In genomic region chr10:122567056-122567660, GRCh38 we compare ENCODE assay signal across 8 cellular contexts. TPM values are rescaled to one million over a fixed set of nuclear protein-coding genes. Genes with fewer than 3 reads are reported as not detected.
DNase-seq lines count a peak whose midpoint lies in the region; ATAC-seq, FAIRE-seq and TF ChIP-seq lines count a peak whose summit lies in the region.

No MANE protein-coding gene starts in this region.

- H3K9ac ChIP-seq in keratinocyte (ENCODE audit: control insufficient read depth, extremely low read depth, insufficient read depth, low read length): no peak overlapping the region

- H4K20me1 ChIP-seq in keratinocyte (ENCODE audit: control insufficient read depth, extremely low read depth, insufficient read depth, low read length): no peaks in the 10 kb centered on the region

- TF ChIP-seq CTCF in keratinocyte (optimal IDR thresholded peaks at IDR 0.05 in 1 of 3, IDR thresholded peaks at IDR 0.05 in 1 of 3, conservative IDR thresholded peaks at IDR 0.05 in 1 of 3; ENCODE audit: extremely low read depth in 1 of 3, insufficient read depth in 2 of 3, low read length in 3 of 3): peak; percentile 75 to 85 (median 80)

- no peak overlapping the region for H3K27ac ChIP-seq in keratinocyte (ENCODE audit: control insufficient read depth, insufficient read depth, low read length)

- FAIRE-seq in keratinocyte (lab: Jason Lieb, UNC): no peak

- no peak overlapping the region for H2AFZ ChIP-seq in keratinocyte (ENCODE audit: control insufficient read depth, low read length)

- peaks cover 3% of the 10 kb centered on the region for H3K4me1 ChIP-seq in keratinocyte (ENCODE audit: control insufficient read depth, extremely low read depth, insufficient read depth, low read length)

- no peaks in the 10 kb centered on the region for H3K9me3 ChIP-seq in keratinocyte (ENCODE audit: control insufficient read depth, low read depth, low read length)

- dilution Hi-C loops in keratinocyte (cut with MboI; ENCODE audit: extremely low pct_ligation_motif_present, low sequenced_read_pairs): no loop called here

- H3K36me3 ChIP-seq in keratinocyte (ENCODE audit: control insufficient read depth in 2 of 2, extremely low read depth in 1 of 2, insufficient read depth in 2 of 2, low read length in 2 of 2): no peaks in the 10 kb centered on the region

- H3K79me2 ChIP-seq in keratinocyte (ENCODE audit: control insufficient read depth, insufficient read depth, low read length): no peaks in the 10 kb centered on the region

- no peak overlapping the region for H3K4me2 ChIP-seq in keratinocyte (ENCODE audit: control insufficient read depth, extremely low read depth, insufficient read depth, low read depth, low read length)

- H3K9me1 ChIP-seq in keratinocyte (ENCODE audit: control insufficient read depth, extremely low read depth, insufficient read depth, low read length): no peaks in the 10 kb centered on the region

- H3K27me3 ChIP-seq in keratinocyte (ENCODE audit: control insufficient read depth, extremely low read depth, insufficient read depth, low read length): peaks cover 13% of the 10 kb centered on the region

- no peak for ATAC-seq in HG03565 (IDR thresholded peaks at IDR 0.05; ENCODE audit: unreplicated experiment)

- no peak overlapping the region for H3K4me3 ChIP-seq in keratinocyte (ENCODE audit: control insufficient read depth in 2 of 3, extremely low read depth in 1 of 3, insufficient read depth in 2 of 3, low read depth in 1 of 3, low read length in 3 of 3)

- DNase-seq in ELF-1 (ENCODE audit: low read depth, low spot score): peak; percentile 58
- DNase-seq in HuH-7 (ENCODE audit: low spot score): peak; percentile 39
- peak; percentile 23 for DNase-seq in activated naive CD4-positive, alpha-beta T cell treated with anti-CD3 and anti-CD28 coated beads, Interleukin-2, amount 50 U/mL, for 16 hours
- no peak for DNase-seq in keratinocyte (ENCODE audit: low read depth, low spot score)
- DNase-seq in NCI-H1092 (lab: John Stamatoyannopoulos, UW): no peak
- DNase-seq in NCI-H1436 (lab: John Stamatoyannopoulos, UW): no peak
- DNase-seq in pons (ENCODE audit: low spot score): no peak

RNA-seq across cellular contexts. Expression of gene DMBT1, which starts 6.6 kb away (rescaled TPM):
- 0.04 to 0.17 TPM (median 0.08 TPM) in 3 replicates for polyA plus RNA-seq in keratinocyte
- not detected for polyA plus RNA-seq in keratinocyte (2011; ENCODE audit: low read depth)
- polyA plus RNA-seq in keratinocyte (2011; cell fraction: cytosol; rRNA removed): 0.01 and 0.02 TPM in 2 replicates
- polyA plus RNA-seq in keratinocyte (2011; cell fraction: nucleus; rRNA removed): 0.12 and 0.13 TPM in 2 replicates
- 0.05 TPM in 1 of 2 replicates, not detected in the other for polyA plus RNA-seq in keratinocyte (2012; ENCODE audit: low replicate concordance)
- 0.06 to 0.13 TPM (median 0.13 TPM) in 3 replicates for polyA minus RNA-seq in keratinocyte
- polyA minus RNA-seq in keratinocyte (2011; cell fraction: cytosol; rRNA and poly(A)+ RNA removed): not detected
- 0.21 and 0.23 TPM in 2 replicates for polyA minus RNA-seq in keratinocyte (2011; cell fraction: nucleus; rRNA and poly(A)+ RNA removed)

Comparison
In these comparisons a context has a peak if more than half of its experiments do, and no peak if none do; other contexts are left out.
1. DNase-seq: peak in ELF-1 (single experiment), HuH-7 (single experiment) and activated naive CD4-positive, alpha-beta T cell treated with anti-CD3 and anti-CD28 coated beads, Interleukin-2, amount 50 U/mL, for 16 hours (single experiment); none in keratinocyte (single experiment), NCI-H1092 (single experiment), NCI-H1436 (single experiment) and pons (single experiment).